ENCODE assay signal across 22 cellular contexts in the genomic region with DNA sequence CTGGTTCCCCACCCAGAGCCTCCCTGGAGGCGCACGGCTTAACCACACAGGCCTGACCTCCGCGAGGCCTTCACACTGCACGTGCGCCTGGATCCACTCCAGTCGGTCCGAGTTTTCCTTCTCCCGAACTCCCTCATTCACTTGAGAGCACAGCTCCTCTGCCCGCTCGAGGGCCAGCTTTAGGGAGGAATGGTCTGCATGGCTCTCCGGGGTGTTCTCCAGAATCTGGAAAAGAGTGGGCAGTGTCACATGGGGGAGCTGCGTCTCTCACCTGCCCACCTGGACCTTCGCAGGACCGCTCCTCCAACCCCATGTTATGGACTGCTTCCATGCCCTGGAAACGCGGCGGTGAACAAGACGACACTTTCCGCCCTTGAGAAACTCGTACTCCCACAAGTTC. TPM values are rescaled to one million over a fixed set of nuclear protein-coding genes. Genes with fewer than 3 reads are reported as not detected.
"Had no signal": no experiment of that assay in that cellular context is flagged by ENCODE, and none has a peak within 500 bp of the region (broad histone marks: within the 10 kb centered on the region; RNA-seq: fewer than 3 reads in every experiment).

No MANE protein-coding gene starts in this region.

- H3K36me3 ChIP-seq: SJCRH30 had no signal

- H3K4me3 ChIP-seq: SJCRH30 had no signal

- ATAC-seq: SK-N-SH treated with all-trans-retinoic acid at 6 μM for 48 hours had no signal

- H3K27me3 ChIP-seq: SJCRH30 had no signal

- H3K27ac ChIP-seq: KMS-11, SJCRH30 had no signal

- DNase-seq: IMR-90, Kasumi-1, MM.1S, NCI-H1092 treated with DMSO at 0.1 percent for 48 hours, NCI-H1436, NCI-H187, NCI-H2029, NCI-H2081 treated with DMSO at 0.1 percent for 48 hours, NCI-H2171, NCI-H226, NCI-H446, NCI-H510A, NCI-H524 treated with DMSO at 0.1 percent for 48 hours, NCI-H69, NCI-H774, RPMI8226, SHP77, SJCRH30 had no signal

- H3K9me3 ChIP-seq: SJCRH30 had no signal

- H3K4me1 ChIP-seq: SJCRH30 had no signal

RNA-seq across cellular contexts. Expression of a gene that starts 35.9 kb away (rescaled TPM):
- total RNA-seq: HT-29, IMR-90, M059J, SJCRH30 had no signal
